Comparison of ENCODE assay signal across 11 cellular contexts in the genomic region with DNA sequence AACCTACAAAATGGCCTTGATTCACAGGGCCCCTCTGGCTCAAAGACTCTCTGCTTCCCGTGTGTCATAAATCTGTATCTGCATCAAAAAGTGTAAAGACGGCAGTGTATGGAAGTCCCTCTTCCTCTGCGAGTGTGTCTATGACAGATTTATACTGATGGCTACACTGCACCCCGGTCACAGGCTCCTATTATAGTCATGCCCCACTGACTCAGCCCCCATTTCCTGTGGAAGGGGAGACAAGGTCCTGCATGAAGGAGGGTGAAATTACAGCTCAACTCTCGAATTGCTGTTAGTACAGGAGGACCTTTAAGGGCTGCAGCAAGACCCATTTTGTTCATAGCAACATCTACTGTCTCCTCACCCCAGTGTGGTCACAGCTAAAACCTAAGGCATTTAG.
A peak's percentile ranks its signal among the peaks of the same experiment; 100 is the strongest.
DNase-seq lines count a peak whose midpoint lies in the region; ATAC-seq, FAIRE-seq and TF ChIP-seq lines count a peak whose summit lies in the region.
"Had no signal": no experiment of that assay in that cellular context is flagged by ENCODE, and none has a peak within 500 bp of the region (broad histone marks: within the 10 kb centered on the region; RNA-seq: fewer than 3 reads in every experiment).

No MANE protein-coding gene starts in this region.

- H3K36me3 ChIP-seq in adipocyte (ENCODE audit: control insufficient read depth, insufficient read depth, low read length, severe bottlenecking), result no peaks in the 10 kb centered on the region
- no peaks in the 10 kb centered on the region for H3K36me3 ChIP-seq in esophagus squamous epithelium
- H3K36me3 ChIP-seq in kidney (ENCODE audit: control insufficient read depth in 1 of 2, insufficient read depth in 2 of 2, low read length in 2 of 2), result no peaks in the 10 kb centered on the region
- H3K36me3 ChIP-seq: right lobe of liver had no signal

- peaks cover 27% of the 10 kb centered on the region for H3K36me3 Mint-ChIP-seq in HFFc6 (ENCODE audit: low read depth)

- no peak for FAIRE-seq in kidney (lab: Jason Lieb, UNC)

- CTCF ChIA-PET in AG04449 (lab: Yijun Ruan, JAX), result interaction anchor here (0.7 to 2.1 kb wide), 6 partner anchors 10 to 187 kb away, joined by 3 to 8 read pairs (median 3); no protein-coding TSS in a partner anchor

- H3K27me3 ChIP-seq in adipocyte (replicated peaks; ENCODE audit: control insufficient read depth, insufficient read depth, low read length) (no peaks in the 10 kb centered on the region), esophagus squamous epithelium (peaks cover 0 to 5% (median 0%) of the 10 kb centered on the region in 4 donors)
- H3K27me3 ChIP-seq: right lobe of liver had no signal

- TF ChIP-seq CTCF in AG04449 (IDR thresholded peaks at IDR 0.05; ENCODE audit: insufficient read depth, low read length, missing control alignments) (no peak), HFFc6 (IDR thresholded peaks at IDR 0.05) (no peak), esophagus squamous epithelium (IDR thresholded peaks at IDR 0.05) (no peak), kidney (IDR thresholded peaks at IDR 0.05; ENCODE audit: borderline replicate concordance, extremely low read depth, insufficient read depth) (no peak)

- H3K9me3 Mint-ChIP-seq in HFFc6, result no peaks in the 10 kb centered on the region

- TF ChIP-seq POLR2A in esophagus squamous epithelium (IDR thresholded peaks at IDR 0.05), result no peak

- peaks cover 9% of the 10 kb centered on the region for H3K27me3 Mint-ChIP-seq in HFFc6 (ENCODE audit: insufficient read depth)

- H3K4me3 ChIP-seq in AG04449 (ENCODE audit: low read depth, low read length) (0 out of 2 replicates have a peak overlapping the region, but pooled peaks have one; percentile 28), adipocyte (ENCODE audit: low read length) (peak overlapping the region; percentile 60), esophagus squamous epithelium (no peak overlapping the region), kidney (ENCODE audit: low read length in 2 of 2) (no peak overlapping the region)
- H3K4me3 ChIP-seq: right lobe of liver had no signal

- peak; percentile 46 for DNase-seq in AG04449 (ENCODE audit: low read depth, low spot score)
- peak; percentile 85 for DNase-seq in HFFc6
- peak; percentile 52 for DNase-seq in adipocyte (ENCODE audit: low read depth)
- DNase-seq in kidney tubule cell (ENCODE audit: low spot score), result peak; percentile 70
- DNase-seq in esophagus squamous epithelium (lab: John Stamatoyannopoulos, UW), result no peak
- DNase-seq in NCI-H69 (lab: John Stamatoyannopoulos, UW), result no peak
- DNase-seq in kidney, result no peak
- DNase-seq: NCI-H2227 treated with DMSO at 0.1 percent for 48 hours, right lobe of liver, substantia nigra had no signal

- H3K4me1 ChIP-seq in adipocyte (ENCODE audit: control insufficient read depth, insufficient read depth, low read length) (peaks cover 56% of the 10 kb centered on the region), esophagus squamous epithelium (peaks cover 0 to 24% (median 13%) of the 10 kb centered on the region in 3 donors), kidney (ENCODE audit: control insufficient read depth in 1 of 2, insufficient read depth in 1 of 2, low read depth in 1 of 2, low read length in 2 of 2) (peaks cover 19 to 27% of the 10 kb centered on the region in 2 donors)

- H3K9me3 ChIP-seq in adipocyte (ENCODE audit: control insufficient read depth, low read length) (no peaks in the 10 kb centered on the region), esophagus squamous epithelium (no peaks in the 10 kb centered on the region), kidney (ENCODE audit: control insufficient read depth in 1 of 2, low read length in 2 of 2) (no peaks in the 10 kb centered on the region)
- H3K9me3 ChIP-seq: right lobe of liver had no signal

- H3K27ac ChIP-seq in esophagus squamous epithelium (no peak overlapping the region), kidney (ENCODE audit: low read depth in 2 of 2, low read length in 2 of 2) (no peak overlapping the region)
- H3K27ac ChIP-seq: right lobe of liver had no signal

- H3K9ac ChIP-seq in adipocyte (ENCODE audit: low read length), result peak overlapping the region; percentile 84
- H3K9ac ChIP-seq in kidney (ENCODE audit: low read length in 2 of 2), result no peak overlapping the region

- peak overlapping the region; percentile 97 for H3K27ac Mint-ChIP-seq in HFFc6

- H3K4me1 Mint-ChIP-seq in HFFc6 (ENCODE audit: low read depth), result peaks cover 97% of the 10 kb centered on the region

- POLR2A ChIA-PET in AG04449 (lab: Yijun Ruan, JAX), result interaction anchor here (1.2 to 2.1 kb wide), 4 partner anchors 13 to 327 kb away, joined by 4 to 5 read pairs (median 4); no protein-coding TSS in a partner anchor

- 60 to 63% methylated on average over 4 to 5 of the region's 5 CpGs for WGBS in esophagus squamous epithelium, 2 donors

- intact Hi-C loops in esophagus squamous epithelium (cut with DNase I) (no loop called here), kidney (cut with DNase I) (no loop called here)

- no peak for ATAC-seq in HG03135 (IDR thresholded peaks at IDR 0.05; ENCODE audit: unreplicated experiment)

- H3K4me3 Mint-ChIP-seq in HFFc6, result peak overlapping the region; percentile 85

Comparison
In these comparisons a context has a peak if more than half of its experiments do, and no peak if none do; other contexts are left out.
1. DNase-seq: peak in AG04449 (single experiment), HFFc6 (single experiment), adipocyte (single experiment) and kidney tubule cell (single experiment); none in esophagus squamous epithelium (single experiment), NCI-H69 (single experiment) and kidney (single experiment).
2. H3K4me3 ChIP-seq: peak in AG04449 (single experiment) and adipocyte (single experiment); none in esophagus squamous epithelium (0 of 4) and kidney (0 of 2).